In genomic region chr6:34110610-34111009, GRCh38 we compare ENCODE assay signal across 14 cellular contexts. TPM values are rescaled to one million over a fixed set of nuclear protein-coding genes. Genes with fewer than 3 reads are reported as not detected.
"Had no signal": no experiment of that assay in that cellular context is flagged by ENCODE, and none has a peak within 500 bp of the region (broad histone marks: within the 10 kb centered on the region; RNA-seq: fewer than 3 reads in every experiment).

No MANE protein-coding gene starts in this region.

- ATAC-seq: activated T-cell treated with anti-CD3 and anti-CD28 coated beads, Interleukin-2, amount 50 U/mL, for 4 hours; left lobe of liver had no signal

- DNase-seq: activated CD4-positive, alpha-beta T cell treated with anti-CD3 and anti-CD28 coated beads, Interleukin-2, amount 50 U/mL, for 1 hour; activated CD4-positive, CD25-positive, alpha-beta regulatory T cell treated with anti-CD3 and anti-CD28 coated beads, Interleukin-2, amount 50 U/mL, for 72 hours; activated CD8-positive, alpha-beta memory T cell treated with anti-CD3 and anti-CD28 coated beads, Interleukin-2, amount 50 U/mL, for 4 hours; activated effector memory CD4-positive, alpha-beta T cell treated with Interleukin-2 at 50 U/mL for 16 hours; activated naive CD4-positive, alpha-beta T cell treated with anti-CD3 and anti-CD28 coated beads, Interleukin-2, amount 10 ng/mL, durations not matched to agents 7 days and 5 days; activated T-cell treated with anti-CD3 and anti-CD28 coated beads, Interleukin-2, amount 50 U/mL, for 4 hours; aorta; brain microvascular endothelial cell; central memory CD4-positive, alpha-beta T cell; kidney; nephron progenitor cell; stimulated activated naive CD4-positive, alpha-beta T cell had no signal

RNA-seq across cellular contexts. Expression of gene GRM4, which starts 35.3 kb away (rescaled TPM):
- total RNA-seq: aorta, kidney, left lobe of liver, lung microvascular endothelial cell had no signal
